ENCODE assay signal across 1 cellular context in genomic region chr14:37585101-37585479, GRCh38.
TF ChIP-seq lines count a peak whose summit lies in the region.

No MANE protein-coding gene starts in this region.

TF ChIP-seq in WTC11, 78 proteins besides CTCF, POLR2A, EP300 and RAD21:
- TF ChIP-seq ZNF416 (CRISPR knock-in tag; IDR thresholded peaks at IDR 0.05) (no peak), ZNF671 (CRISPR knock-in tag; IDR thresholded peaks at IDR 0.05) (no peak), ZNF219 (CRISPR knock-in tag; IDR thresholded peaks at IDR 0.05; ENCODE audit: borderline replicate concordance) (no peak), USF1 (CRISPR knock-in tag; IDR thresholded peaks at IDR 0.05) (no peak), ZNF423 (CRISPR knock-in tag; IDR thresholded peaks at IDR 0.05) (no peak), GRHL2 (CRISPR knock-in tag; IDR thresholded peaks at IDR 0.05; ENCODE audit: insufficient replicate concordance, severe bottlenecking) (no peak), AR (CRISPR knock-in tag; IDR thresholded peaks at IDR 0.05) (no peak), FOXK1 (CRISPR knock-in tag; IDR thresholded peaks at IDR 0.05) (no peak), AFF4 (CRISPR knock-in tag; IDR thresholded peaks at IDR 0.05; ENCODE audit: borderline replicate concordance) (no peak), FOXP4 (CRISPR knock-in tag; IDR thresholded peaks at IDR 0.05) (no peak), ZBTB21 (CRISPR knock-in tag; IDR thresholded peaks at IDR 0.05; ENCODE audit: borderline replicate concordance) (no peak), SMAD4 (CRISPR knock-in tag; IDR thresholded peaks at IDR 0.05) (no peak), ZNF512 (CRISPR knock-in tag; IDR thresholded peaks at IDR 0.05; ENCODE audit: borderline replicate concordance) (no peak), NR1H2 (CRISPR knock-in tag; IDR thresholded peaks at IDR 0.05) (no peak), RELA (CRISPR knock-in tag; IDR thresholded peaks at IDR 0.05; ENCODE audit: borderline replicate concordance) (no peak), ELF4 (CRISPR knock-in tag; IDR thresholded peaks at IDR 0.05; ENCODE audit: low read depth) (no peak), SP1 (CRISPR knock-in tag; conservative IDR thresholded peaks at IDR 0.05) (no peak), IRF2 (CRISPR knock-in tag; IDR thresholded peaks at IDR 0.05; ENCODE audit: borderline replicate concordance, low read depth) (no peak)
- TF ChIP-seq, protein P1, sequence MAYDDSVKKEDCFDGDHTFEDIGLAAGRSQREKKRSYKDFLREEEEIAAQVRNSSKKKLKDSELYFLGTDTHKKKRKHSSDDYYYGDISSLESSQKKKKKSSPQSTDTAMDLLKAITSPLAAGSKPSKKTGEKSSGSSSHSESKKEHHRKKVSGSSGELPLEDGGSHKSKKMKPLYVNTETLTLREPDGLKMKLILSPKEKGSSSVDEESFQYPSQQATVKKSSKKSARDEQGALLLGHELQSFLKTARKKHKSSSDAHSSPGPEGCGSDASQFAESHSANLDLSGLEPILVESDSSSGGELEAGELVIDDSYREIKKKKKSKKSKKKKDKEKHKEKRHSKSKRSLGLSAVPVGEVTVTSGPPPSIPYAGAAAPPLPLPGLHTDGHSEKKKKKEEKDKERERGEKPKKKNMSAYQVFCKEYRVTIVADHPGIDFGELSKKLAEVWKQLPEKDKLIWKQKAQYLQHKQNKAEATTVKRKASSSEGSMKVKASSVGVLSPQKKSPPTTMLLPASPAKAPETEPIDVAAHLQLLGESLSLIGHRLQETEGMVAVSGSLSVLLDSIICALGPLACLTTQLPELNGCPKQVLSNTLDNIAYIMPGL (CRISPR knock-in tag; IDR thresholded peaks at IDR 0.05), result no peak
